In the genomic region with DNA sequence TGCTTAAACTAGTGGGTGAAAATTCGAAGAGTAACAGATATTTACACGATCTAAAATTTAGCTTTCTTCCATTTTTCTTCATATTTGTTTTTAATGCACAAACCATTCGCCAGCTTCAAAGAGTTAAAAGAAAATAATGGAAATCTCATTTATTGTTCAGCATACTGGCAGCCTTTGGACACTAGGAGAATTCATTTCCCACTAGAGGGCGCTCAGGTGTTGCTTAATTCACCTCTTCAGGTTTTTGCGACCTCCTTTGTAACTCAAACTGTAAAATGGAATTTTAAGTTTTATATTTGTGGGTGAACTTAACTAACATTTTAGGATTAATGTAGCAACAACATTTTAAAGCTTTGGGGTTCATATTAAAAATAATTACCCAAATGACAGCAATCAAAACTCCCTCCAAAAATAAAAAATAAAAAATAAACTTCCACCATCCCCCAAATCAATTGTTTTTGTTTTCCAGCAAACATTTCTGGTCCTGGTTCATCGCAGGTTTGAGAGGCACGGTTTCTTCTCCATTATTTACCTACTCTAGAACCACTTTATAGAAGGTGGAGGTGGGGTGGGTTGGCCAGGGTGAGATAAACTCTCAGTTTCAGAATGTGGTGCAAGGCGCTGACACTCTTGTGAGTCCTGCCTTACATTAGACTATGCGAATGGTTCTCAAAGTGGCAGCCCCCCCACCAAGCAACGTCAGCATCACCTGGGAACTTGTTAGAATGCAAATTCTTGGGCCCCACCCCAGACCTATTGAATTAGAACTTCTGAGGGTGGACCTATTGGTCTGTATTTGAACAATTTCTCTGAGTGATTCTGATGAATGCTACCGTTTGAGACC, we compare ENCODE assay signal across 8 cellular contexts. TPM values are rescaled to one million over a fixed set of nuclear protein-coding genes. Genes with fewer than 3 reads are reported as not detected.
DNase-seq lines count a peak whose midpoint lies in the region; ATAC-seq and TF ChIP-seq lines count a peak whose summit lies in the region.

No MANE protein-coding gene starts in this region.

- in situ Hi-C loops in mammary epithelial cell (cut with MboI; ENCODE audit: low sequenced_read_pairs in 2 of 2) = loop anchor here (10.0 to 25.0 kb wide), 2 partner anchors 296 to 419 kb away; no protein-coding TSS in a partner anchor

- no peak overlapping the region for H3K4me3 ChIP-seq in mammary epithelial cell (replicated peaks in 1 of 3; ENCODE audit: insufficient read depth in 1 of 3, low read depth in 2 of 3, low read length in 3 of 3)

- peak; percentile 51 for DNase-seq in D341Med (ENCODE audit: low spot score)
- peak; percentile 63 for DNase-seq in M059J (ENCODE audit: low read depth)
- DNase-seq in SHP77 (lab: John Stamatoyannopoulos, UW) = peak; percentile 76 to 80
- peak; percentile 52 for DNase-seq in mammary epithelial cell
- DNase-seq in kidney tubule cell (ENCODE audit: low spot score) = peak; percentile 55
- peak in 2 of 3 experiments; percentile 8 to 40 for DNase-seq in stimulated activated CD4-positive, alpha-beta T cell treated with anti-CD3 and anti-CD28 coated beads, TNF-alpha, amount 100 ng/mL, for 24 hours (ENCODE audit: low read depth in 3 of 3)

- no peak overlapping the region for H3K27ac ChIP-seq in mammary epithelial cell (ENCODE audit: insufficient read depth, low read depth, low read length)

- dilution Hi-C loops in mammary epithelial cell (cut with HindIII; ENCODE audit: low sequenced_read_pairs) = no loop called here

- WGBS in mammary epithelial cell (ENCODE audit: low coverage, missing lambda C conversion rate) = 29% methylated on average over 11 of the region's 11 CpGs

- ATAC-seq in GM19455 (IDR thresholded peaks at IDR 0.05; ENCODE audit: unreplicated experiment) = peak; percentile 68
- no peak for ATAC-seq in HG03571 (IDR thresholded peaks at IDR 0.05; ENCODE audit: unreplicated experiment)

- peaks cover 16% of the 10 kb centered on the region for H3K4me1 ChIP-seq in mammary epithelial cell (ENCODE audit: insufficient read depth, low read length)

- TF ChIP-seq CTCF in mammary epithelial cell (conservative IDR thresholded peaks at IDR 0.05 in 1 of 2, IDR thresholded peaks at IDR 0.05 in 1 of 2; ENCODE audit: extremely low read depth in 1 of 2, insufficient read depth in 1 of 2, low read depth in 1 of 2, low read length in 2 of 2) = peak; percentile 72 to 80

- no peaks in the 10 kb centered on the region for H3K79me2 ChIP-seq in mammary epithelial cell (ENCODE audit: insufficient read depth, low read length)

- no peaks in the 10 kb centered on the region for H3K36me3 ChIP-seq in mammary epithelial cell (ENCODE audit: insufficient read depth, low read length)

- CTCF ChIA-PET in mammary epithelial cell (lab: Charles Lee; ENCODE audit: low non-redundant PET) = interaction anchor here (0.7 kb wide), 1 partner anchor 243 kb away, joined by 3 read pairs; no protein-coding TSS in a partner anchor

- H3K27me3 ChIP-seq in mammary epithelial cell (ENCODE audit: insufficient read depth, low read length) = no peaks in the 10 kb centered on the region

- H4K20me1 ChIP-seq in mammary epithelial cell (ENCODE audit: insufficient read depth, low read length) = no peaks in the 10 kb centered on the region

- no peak overlapping the region for H3K4me2 ChIP-seq in mammary epithelial cell (ENCODE audit: insufficient read depth, low read depth, low read length)

- intact Hi-C loops in mammary epithelial cell (cut with micrococcal nuclease) = loop anchor here (1.0 to 5.0 kb wide), 6 partner anchors 53 to 414 kb away; a partner anchor contains a TSS

- no TSS peak for BruUV-seq in mammary epithelial cell (replicated peaks; lab: Mats Ljungman, UMichigan)

- H3K9ac ChIP-seq in mammary epithelial cell (ENCODE audit: insufficient read depth, low read length) = no peak overlapping the region

- no peaks in the 10 kb centered on the region for H3K9me3 ChIP-seq in mammary epithelial cell (replicated peaks; ENCODE audit: insufficient read depth, low read length)

- peak overlapping the region; percentile 70 for H2AFZ ChIP-seq in mammary epithelial cell (ENCODE audit: low read depth, low read length)

RNA-seq across cellular contexts. Expression of a gene that starts 24.7 kb away (rescaled TPM):
- 54.6 and 74.3 TPM in 2 replicates for total RNA-seq in M059J (2014; rRNA removed; shearing (Covaris generic))
- total RNA-seq in mammary epithelial cell = 10 to 100 TPM; 19.8 to 39.5 TPM
- polyA plus RNA-seq in mammary epithelial cell = 10.8 TPM
- polyA minus RNA-seq in mammary epithelial cell = 13.9 TPM

Comparison
In these comparisons a context has a peak if more than half of its experiments do, and no peak if none do; other contexts are left out.
1. DNase-seq: peak in every context shown above with its lines; median percentile 78 in SHP77; 63 in M059J; 55 in kidney tubule cell; 52 in mammary epithelial cell; 51 in D341Med; 24 in stimulated activated CD4-positive, alpha-beta T cell treated with anti-CD3 and anti-CD28 coated beads, TNF-alpha, amount 100 ng/mL, for 24 hours.